Comparison of ENCODE assay signal across 24 cellular contexts in the genomic region with DNA sequence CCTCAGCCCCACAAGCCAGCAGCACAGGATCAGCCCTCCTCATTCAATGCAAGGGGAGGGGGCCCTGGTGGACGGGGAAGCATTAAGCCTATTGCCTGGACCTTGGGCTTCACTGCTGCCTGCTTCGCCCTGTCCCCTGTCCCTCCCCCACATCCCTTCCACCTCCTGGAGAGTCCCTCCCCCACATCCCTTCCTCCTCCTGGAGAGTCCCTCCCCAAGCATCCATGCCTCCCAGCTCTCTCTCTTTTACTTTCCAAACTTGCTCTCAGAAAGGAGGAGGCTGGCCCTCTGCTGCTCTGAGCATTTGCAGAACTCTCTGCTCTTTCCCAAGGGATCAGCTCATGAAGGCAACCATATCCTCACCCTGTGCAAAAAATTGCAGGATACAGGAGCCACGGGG.
"Had no signal": no experiment of that assay in that cellular context is flagged by ENCODE, and none has a peak within 500 bp of the region (broad histone marks: within the 10 kb centered on the region; RNA-seq: fewer than 3 reads in every experiment).

No MANE protein-coding gene starts in this region.

- H3K36me3 ChIP-seq: right lobe of liver, suprapubic skin, transverse colon, upper lobe of right lung, uterus had no signal

- DNase-seq: cerebellar nuclear complex; dorsolateral prefrontal cortex; effector CD4-positive, alpha-beta T cell; hypothalamus; immature natural killer cell; islet precursor cell; mammary epithelial cell; mesendoderm; naive thymus-derived CD8-positive, alpha-beta T cell; occipital lobe; small intestine; stimulated activated CD4-positive, alpha-beta T cell treated with anti-CD3 and anti-CD28 coated beads, Interleukin-12 subunit alpha, Interleukin-12 subunit beta, amount 100 ng/mL, for 4 hours; stimulated activated CD4-positive, alpha-beta T cell treated with anti-CD3 and anti-CD28 coated beads, Interleukin-1b, Interleukin-23, amount 100 ng/mL, for 48 hours; stimulated activated CD4-positive, alpha-beta T cell treated with anti-CD3 and anti-CD28 coated beads, Interleukin-4, amount 100 ng/mL, for 1 hour; stimulated activated CD8-positive, alpha-beta memory T cell treated with anti-CD3 and anti-CD28 coated beads, Interleukin-4, amount 100 ng/mL, for 48 hours; stimulated activated naive CD4-positive, alpha-beta T cell; stimulated activated naive CD8-positive, alpha-beta T cell treated with anti-CD3 and anti-CD28 coated beads, Interleukin-15, amount 100 ng/mL, for 72 hours; transverse colon; upper lobe of right lung; uterus had no signal

- H3K9me3 ChIP-seq: right lobe of liver, suprapubic skin, transverse colon, upper lobe of right lung, uterus had no signal

- H3K27me3 ChIP-seq: dorsolateral prefrontal cortex, right lobe of liver, suprapubic skin, transverse colon, upper lobe of right lung, uterus had no signal

- H3K4me1 ChIP-seq: parathyroid adenoma, right lobe of liver, suprapubic skin, transverse colon, upper lobe of right lung, uterus had no signal

- ATAC-seq: left lobe of liver; naive thymus-derived CD8-positive, alpha-beta T cell; right lobe of liver; stimulated activated naive CD8-positive, alpha-beta T cell treated with anti-CD3 and anti-CD28 coated beads, Interleukin-15, amount 100 ng/mL, for 72 hours; upper lobe of right lung had no signal

- H2AFZ ChIP-seq: parathyroid adenoma had no signal

- H3K9ac ChIP-seq: parathyroid adenoma had no signal

- H3K4me3 ChIP-seq: dorsolateral prefrontal cortex, right lobe of liver, suprapubic skin, transverse colon, upper lobe of right lung, uterus had no signal

- H3K27ac ChIP-seq: dorsolateral prefrontal cortex, parathyroid adenoma, right lobe of liver, suprapubic skin, transverse colon, upper lobe of right lung, uterus had no signal
